In the genomic region with DNA sequence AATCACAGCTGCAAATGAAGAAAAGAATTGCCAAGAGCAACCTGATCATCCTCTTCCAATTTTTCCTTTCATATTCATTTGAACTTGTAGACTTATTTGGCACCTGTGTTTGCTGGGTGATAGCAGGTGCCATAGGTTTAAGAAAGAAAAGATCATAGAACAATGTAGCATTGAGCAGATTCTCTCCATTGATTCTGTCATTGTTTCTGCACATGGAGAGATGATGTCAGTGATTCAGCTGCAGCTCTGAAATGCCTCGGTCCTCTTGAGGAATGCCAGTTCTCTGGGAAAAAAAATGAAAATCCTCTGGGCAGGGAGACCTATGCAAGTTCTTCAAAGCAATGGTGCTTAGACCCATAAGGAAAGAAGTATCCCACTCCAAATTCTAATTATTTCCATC, we compare ENCODE assay signal across 23 cellular contexts.
"Had no signal": no experiment of that assay in that cellular context is flagged by ENCODE, and none has a peak within 500 bp of the region (broad histone marks: within the 10 kb centered on the region; RNA-seq: fewer than 3 reads in every experiment).

No MANE protein-coding gene starts in this region.

- H3K27ac ChIP-seq: adrenal gland, colonic mucosa, epithelial cell of prostate, left ventricle myocardium inferior, parathyroid adenoma, SJCRH30, thyroid gland, upper lobe of right lung had no signal

- H3K79me2 ChIP-seq: parathyroid adenoma had no signal

- H3K27me3 ChIP-seq: adrenal gland, colonic mucosa, heart right ventricle, thyroid gland, upper lobe of right lung had no signal

- H3K27ac Mint-ChIP-seq: activated naive CD4-positive, alpha-beta T cell treated with anti-CD3 and anti-CD28 coated beads, Interleukin-2, amount 50 U/mL, for 72 hours; endodermal cell; mesothelial cell of epicardium; nephron; stimulated activated naive B cell treated with anti-CD40 and anti-IgM and Interleukin-4, amounts not matched to agents 10 μg/mL and 1 μg/mL and 100 μg/mL, for 72 hours; T-cell; T-helper 2 cell treated with Interferon-gamma antibody and Interleukin-4, amounts not matched to agents 5 μg/mL and 100 μg/mL, for 36 hours had no signal

- H2AFZ ChIP-seq: parathyroid adenoma had no signal

- ATAC-seq: activated naive CD4-positive, alpha-beta T cell treated with anti-CD3 and anti-CD28 coated beads, Interleukin-2, amount 50 U/mL, for 72 hours; stimulated activated naive B cell treated with anti-CD40 and anti-IgM and Interleukin-4, amounts not matched to agents 10 μg/mL and 1 μg/mL and 100 μg/mL, for 72 hours; T-cell had no signal

- H3K4me3 Mint-ChIP-seq: central memory CD8-positive, alpha-beta T cell; endodermal cell; mesothelial cell of epicardium; nephron; stimulated activated naive B cell treated with anti-CD40 and anti-IgM and Interleukin-4, amounts not matched to agents 10 μg/mL and 1 μg/mL and 100 μg/mL, for 72 hours; T-cell; T-helper 2 cell treated with Interferon-gamma antibody and Interleukin-4, amounts not matched to agents 5 μg/mL and 100 μg/mL, for 36 hours had no signal

- H3K36me3 ChIP-seq: adrenal gland, colonic mucosa, heart right ventricle, left ventricle myocardium inferior, SJCRH30, thyroid gland, upper lobe of right lung had no signal

- H3K4me1 Mint-ChIP-seq: central memory CD8-positive, alpha-beta T cell; endodermal cell; mesothelial cell of epicardium had no signal

- H3K9me3 ChIP-seq: colonic mucosa, thyroid gland, upper lobe of right lung had no signal

- H3K27me3 Mint-ChIP-seq: central memory CD8-positive, alpha-beta T cell; stimulated activated naive B cell treated with anti-CD40 and anti-IgM and Interleukin-4, amounts not matched to agents 10 μg/mL and 1 μg/mL and 100 μg/mL, for 72 hours; T-cell had no signal

- H3K4me3 ChIP-seq: adrenal gland, colonic mucosa, heart right ventricle, left ventricle myocardium inferior, SJCRH30, thyroid gland, upper lobe of right lung had no signal

- DNase-seq: activated CD4-positive, alpha-beta T cell treated with anti-CD3 and anti-CD28 coated beads for 1 hour; activated CD4-positive, alpha-beta T cell treated with anti-CD3 and anti-CD28 coated beads, Interleukin-2, amount 50 U/mL, for 1 hour; activated gamma-delta T cell treated with Interleukin-2 at 50 U/mL for 16 hours; activated T-cell treated with anti-CD3 and anti-CD28 coated beads, Interleukin-2, amount 50 U/mL, for 1 hour; colonic mucosa; endodermal cell; heart right ventricle; left ventricle myocardium inferior; SJCRH30; stimulated activated CD4-positive, alpha-beta T cell treated with anti-CD3 and anti-CD28 coated beads, Interleukin-2, amount 100 ng/mL, for 48 hours; stimulated activated CD8-positive, alpha-beta memory T cell treated with anti-CD3 and anti-CD28 coated beads, Interleukin-4, amount 100 ng/mL, for 48 hours; stimulated activated naive B cell treated with anti-CD40 and anti-IgM and Interleukin-4, amounts not matched to agents 10 μg/mL and 1 μg/mL and 100 μg/mL, for 72 hours; T-cell; thyroid gland; upper lobe of right lung had no signal

- H3K9ac ChIP-seq: parathyroid adenoma had no signal

- H3K36me3 Mint-ChIP-seq: mesothelial cell of epicardium; stimulated activated naive B cell treated with anti-CD40 and anti-IgM and Interleukin-4, amounts not matched to agents 10 μg/mL and 1 μg/mL and 100 μg/mL, for 72 hours; T-cell had no signal

- H3K4me1 ChIP-seq: adrenal gland, colonic mucosa, left ventricle myocardium inferior, parathyroid adenoma, SJCRH30, thyroid gland, upper lobe of right lung had no signal

- H3K9me3 Mint-ChIP-seq: T-helper 2 cell treated with Interferon-gamma antibody and Interleukin-4, amounts not matched to agents 5 μg/mL and 100 μg/mL, for 36 hours had no signal
